ENCODE assay signal across 8 cellular contexts in genomic region chr4:41882622-41883347, GRCh38. TPM values are rescaled to one million over a fixed set of nuclear protein-coding genes. Genes with fewer than 3 reads are reported as not detected.
A peak's percentile ranks its signal among the peaks of the same experiment; 100 is the strongest.
DNase-seq lines count a peak whose midpoint lies in the region; ATAC-seq and TF ChIP-seq lines count a peak whose summit lies in the region.

No MANE protein-coding gene starts in this region.

- ATAC-seq in GM18867 (IDR thresholded peaks at IDR 0.05; ENCODE audit: unreplicated experiment): peak; percentile 83
- peak; percentile 82 for ATAC-seq in HG03442 (IDR thresholded peaks at IDR 0.05; ENCODE audit: unreplicated experiment)
- peak; percentile 76 for ATAC-seq in RWPE2 (ENCODE audit: low read depth)
- ATAC-seq in activated naive CD4-positive, alpha-beta T cell treated with anti-CD3 and anti-CD28 coated beads, Interleukin-2, amount 50 U/mL, for 72 hours: peak; percentile 78 to 87
- ATAC-seq in left cardiac atrium: peak; percentile 86 to 87

- peaks cover 49% of the 10 kb centered on the region for H3K27me3 ChIP-seq in RWPE2 (ENCODE audit: insufficient read depth, poor library complexity, severe bottlenecking)
- peaks cover 92% of the 10 kb centered on the region for H3K27me3 ChIP-seq in skeletal muscle satellite cell (ENCODE audit: control insufficient read depth, insufficient read depth, low read length)

- peak; percentile 98 for TF ChIP-seq CTCF in RWPE2 (IDR thresholded peaks at IDR 0.05; ENCODE audit: poor library complexity, severe bottlenecking)

- H3K9ac ChIP-seq in skeletal muscle satellite cell (ENCODE audit: low read depth, low read length): no peak overlapping the region

- H3K4me2 ChIP-seq in skeletal muscle satellite cell (ENCODE audit: low read length): peak overlapping the region; percentile 69

- H3K4me3 ChIP-seq in RWPE2 (ENCODE audit: severe bottlenecking) (peak overlapping the region; percentile 30), skeletal muscle satellite cell (ENCODE audit: low read length) (peak overlapping the region; percentile 49)

- peak; percentile 21 for DNase-seq in ACHN
- DNase-seq in RWPE2 (ENCODE audit: low spot score): no peak
- peak in 1 of 2 donors; percentile 65 for DNase-seq in activated naive CD4-positive, alpha-beta T cell treated with anti-CD3 and anti-CD28 coated beads, Interleukin-2, amount 50 U/mL, for 72 hours (ENCODE audit: low spot score in 2 of 2)
- no peak for DNase-seq in left cardiac atrium
- DNase-seq in NOMO-1 treated with dmso at 0.1 percent for 144 hours (lab: John Stamatoyannopoulos, UW; ENCODE audit: unreplicated experiment): no peak

- H3K9me3 Mint-ChIP-seq in activated naive CD4-positive, alpha-beta T cell treated with anti-CD3 and anti-CD28 coated beads, Interleukin-2, amount 50 U/mL, for 72 hours: no peaks in the 10 kb centered on the region

- intact Hi-C loops in left cardiac atrium (cut with DNase I): loop anchor here (5.0 to 10.0 kb wide), 3 partner anchors 190 to 600 kb away; no protein-coding TSS in a partner anchor

- H3K4me1 ChIP-seq in RWPE2 (ENCODE audit: insufficient read depth, poor library complexity, severe bottlenecking) (no peaks in the 10 kb centered on the region), skeletal muscle satellite cell (ENCODE audit: control insufficient read depth, insufficient read depth, low read length) (peaks cover 14% of the 10 kb centered on the region)

- in situ Hi-C loops in ACHN (cut with HindIII; ENCODE audit: low pct_ligation_motif_present, low pct_unique_long_range_greater_than_20kb, low sequenced_read_pairs): no loop called here

- no peaks in the 10 kb centered on the region for H3K9me3 ChIP-seq in RWPE2 (ENCODE audit: severe bottlenecking)
- no peaks in the 10 kb centered on the region for H3K9me3 ChIP-seq in skeletal muscle satellite cell (replicated peaks; ENCODE audit: low read length)

- no peak overlapping the region for H3K27ac Mint-ChIP-seq in activated naive CD4-positive, alpha-beta T cell treated with anti-CD3 and anti-CD28 coated beads, Interleukin-2, amount 50 U/mL, for 72 hours

- no peaks in the 10 kb centered on the region for H3K36me3 ChIP-seq in RWPE2 (ENCODE audit: low read depth)
- H3K36me3 ChIP-seq in skeletal muscle satellite cell (ENCODE audit: insufficient read depth, low read length): no peaks in the 10 kb centered on the region

- no peak overlapping the region for H3K27ac ChIP-seq in RWPE2 (ENCODE audit: poor library complexity, severe bottlenecking)

- peaks cover 0 to 9% of the 10 kb centered on the region in 2 donors for H3K36me3 Mint-ChIP-seq in activated naive CD4-positive, alpha-beta T cell treated with anti-CD3 and anti-CD28 coated beads, Interleukin-2, amount 50 U/mL, for 72 hours

RNA-seq across cellular contexts. Expression of gene TMEM33, which starts 52.4 kb away (rescaled TPM):
- 10 to 100 TPM; 38.7 to 45.6 TPM for total RNA-seq in activated naive CD4-positive, alpha-beta T cell treated with anti-CD3 and anti-CD28 coated beads, Interleukin-2, amount 50 U/mL, for 72 hours
- total RNA-seq in left cardiac atrium: 10 to 100 TPM; 27.2 to 34.7 TPM
- 108 and 118 TPM in 2 replicates for total RNA-seq in skeletal muscle satellite cell (2012; rRNA removed)
